ENCODE assay signal across 8 cellular contexts in the genomic region with DNA sequence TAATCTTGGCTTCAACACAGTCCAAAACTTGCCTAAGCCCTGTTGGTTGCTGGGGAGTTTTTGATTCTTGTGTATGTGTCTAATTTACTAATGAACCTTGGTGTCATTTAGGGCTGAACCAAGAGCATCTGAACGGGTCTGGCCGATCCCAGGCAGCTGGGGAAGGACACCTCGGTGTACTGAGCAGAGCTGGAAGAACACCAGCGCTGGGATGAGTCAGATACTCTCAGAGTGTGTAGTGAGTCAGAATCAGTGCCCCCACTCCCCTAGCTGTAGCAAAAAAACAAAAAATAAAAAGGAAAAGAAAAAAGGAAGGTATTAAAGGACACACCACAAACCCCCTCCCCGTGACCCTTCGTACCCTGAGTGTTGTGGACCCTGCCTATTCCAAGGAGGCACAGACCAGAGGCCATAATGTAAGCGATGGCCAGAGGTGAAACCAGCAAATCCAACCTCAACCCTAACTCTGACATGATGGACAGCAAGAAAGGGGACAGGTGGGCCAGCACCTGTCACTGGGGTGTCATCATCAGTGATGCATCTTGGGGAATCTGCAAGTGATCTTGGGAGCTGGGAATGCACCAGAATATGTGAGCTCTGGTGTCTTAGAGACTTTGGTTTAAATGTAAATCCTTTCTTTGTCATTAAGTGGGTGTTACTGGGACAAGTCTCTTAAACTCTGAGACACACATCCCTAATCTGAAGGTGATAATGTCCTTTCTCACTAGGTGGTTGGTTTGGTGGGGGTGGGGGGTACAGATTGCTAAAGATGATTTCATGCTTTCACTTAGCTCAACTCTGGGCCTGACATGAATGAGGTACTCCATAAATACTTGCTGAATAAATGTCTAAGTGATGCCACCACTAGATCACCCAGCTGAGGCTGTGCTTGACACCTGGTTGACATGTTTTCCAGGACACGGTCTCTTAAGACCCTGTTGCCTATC. TPM values are rescaled to one million over a fixed set of nuclear protein-coding genes. Genes with fewer than 3 reads are reported as not detected.
DNase-seq lines count a peak whose midpoint lies in the region; ATAC-seq and TF ChIP-seq lines count a peak whose summit lies in the region.

No MANE protein-coding gene starts in this region.

- WGBS in esophagus, 2 donors, result 49 to 50% methylated on average over 8 of the region's 8 CpGs
- 57% methylated on average over 8 of the region's 8 CpGs for WGBS in prostate gland

- no peaks in the 10 kb centered on the region for H3K9me3 Mint-ChIP-seq in immature natural killer cell
- no peaks in the 10 kb centered on the region for H3K9me3 Mint-ChIP-seq in Calu3 (ENCODE audit: low read depth, unreplicated experiment)

- no peaks in the 10 kb centered on the region for H3K9me2 ChIP-seq in PC-3 (replicated peaks; ENCODE audit: low read length)

- peak overlapping the region; percentile 68 for H2AFZ ChIP-seq in PC-3 (ENCODE audit: low read length)

- H3K36me3 Mint-ChIP-seq in immature natural killer cell (no peaks in the 10 kb centered on the region), Calu3 (ENCODE audit: insufficient read depth, unreplicated experiment) (no peaks in the 10 kb centered on the region)

- H4K20me1 ChIP-seq in PC-3 (ENCODE audit: low read length), result no peaks in the 10 kb centered on the region

- no peak overlapping the region for H3K4me3 Mint-ChIP-seq in immature natural killer cell
- no peak overlapping the region for H3K4me3 Mint-ChIP-seq in Calu3 (ENCODE audit: low read depth, unreplicated experiment)

- H3K27ac ChIP-seq in PC-3 (ENCODE audit: low read length), result no peak overlapping the region
- peak overlapping the region; percentile 37 to 38 for H3K27ac ChIP-seq in esophagus (ENCODE audit: low read depth in 2 of 2, low read length in 1 of 2)
- no peak overlapping the region for H3K27ac ChIP-seq in prostate gland

- H3K4me3 ChIP-seq in PC-3 (ENCODE audit: low read length) (peak overlapping the region; percentile 36; the same call in 1 of the 2 replicates), esophagus (ENCODE audit: low read depth in 1 of 2, low read length in 2 of 2) (no peak overlapping the region), prostate gland (no peak overlapping the region)

- H3K27me3 Mint-ChIP-seq in immature natural killer cell (ENCODE audit: low read depth in 3 of 3), result peaks cover 0 to 5% (median 0%) of the 10 kb centered on the region in 3 donors
- H3K27me3 Mint-ChIP-seq in Calu3 (ENCODE audit: unreplicated experiment), result peaks cover 49% of the 10 kb centered on the region

- peak overlapping the region; percentile 66 for H3K4me2 ChIP-seq in PC-3 (ENCODE audit: low read length)

- DNase-seq in COLO829 (ENCODE audit: low spot score) (peak; percentile 69), PC-3 (peak; percentile 89), prostate gland (ENCODE audit: low spot score) (peak; percentile 9), immature natural killer cell (no peak), mesenteric fat pad (ENCODE audit: low spot score) (no peak), Calu3 (no peak)

- H3K79me2 ChIP-seq in PC-3 (ENCODE audit: low read length), result no peaks in the 10 kb centered on the region

- H3K27ac Mint-ChIP-seq in immature natural killer cell (peak overlapping the region in 2 of 6 donors; percentile 22 to 77), Calu3 (ENCODE audit: unreplicated experiment) (no peak overlapping the region)

- POLR2A ChIA-PET in PC-3 (lab: Charles Lee; ENCODE audit: unreplicated experiment), result no interaction called here

- TF ChIP-seq CTCF in PC-3 (conservative IDR thresholded peaks at IDR 0.05; ENCODE audit: low read depth, low read length), result no peak
- no peak for TF ChIP-seq CTCF in prostate gland (IDR thresholded peaks at IDR 0.05)
- TF ChIP-seq CTCF in Calu3 (IDR thresholded peaks at IDR 0.05; ENCODE audit: unreplicated experiment), result no peak

- no TSS peak for BruUV-seq in PC-3 (replicated peaks; lab: Mats Ljungman, UMichigan)
- BruUV-seq in Calu3 (replicated peaks; lab: Mats Ljungman, UMichigan), result no TSS peak

- H3K9me3 ChIP-seq in PC-3 (ENCODE audit: low read length) (no peaks in the 10 kb centered on the region), esophagus (ENCODE audit: control insufficient read depth in 2 of 2, insufficient read depth in 1 of 2, low read depth in 1 of 2, low read length in 1 of 2) (no peaks in the 10 kb centered on the region), prostate gland (no peaks in the 10 kb centered on the region)

- intact Hi-C loops in PC-3 (cut with micrococcal nuclease), result no loop called here
- intact Hi-C loops in prostate gland (cut with DNase I), result no loop called here
- intact Hi-C loops in Calu3 (cut with micrococcal nuclease; ENCODE audit: unreplicated experiment), result no loop called here

- H3K4me1 ChIP-seq in PC-3 (ENCODE audit: insufficient read depth, low read length), result peaks cover 13% of the 10 kb centered on the region
- H3K4me1 ChIP-seq in esophagus (ENCODE audit: control insufficient read depth in 2 of 2, insufficient read depth in 2 of 2, low read length in 1 of 2), result peaks cover 0 to 2% of the 10 kb centered on the region in 2 donors
- H3K4me1 ChIP-seq in prostate gland (replicated peaks), result no peaks in the 10 kb centered on the region

- no peak overlapping the region for H3K9ac ChIP-seq in PC-3 (ENCODE audit: low read length)

- H3F3A ChIP-seq in PC-3 (ENCODE audit: low read length, unreplicated experiment), result no peaks in the 10 kb centered on the region

- H3K27me3 ChIP-seq in PC-3 (ENCODE audit: low read length), result no peaks in the 10 kb centered on the region
- no peaks in the 10 kb centered on the region for H3K27me3 ChIP-seq in esophagus (ENCODE audit: control insufficient read depth in 1 of 2, insufficient read depth in 2 of 2, low read length in 2 of 2)
- H3K27me3 ChIP-seq in prostate gland (replicated peaks; ENCODE audit: insufficient read depth), result no peaks in the 10 kb centered on the region

- H3K4me1 Mint-ChIP-seq in immature natural killer cell (peaks cover 38 to 48% of the 10 kb centered on the region in 2 donors), Calu3 (ENCODE audit: low read depth, unreplicated experiment) (no peaks in the 10 kb centered on the region)

- CTCF ChIA-PET in PC-3 (lab: Charles Lee), result interaction anchor here (0.6 to 1.0 kb wide), 2 partner anchors 19 to 371 kb away, joined by 3 read pairs; no protein-coding TSS in a partner anchor
- CTCF ChIA-PET in Calu3 (lab: Charles Lee), result interaction anchor here (0.6 kb wide), 1 partner anchor 33 kb away, joined by 3 read pairs; no protein-coding TSS in a partner anchor

- ATAC-seq in PC-3 (peak; percentile 100), HG02571 (IDR thresholded peaks at IDR 0.05; ENCODE audit: unreplicated experiment) (no peak)

- TF ChIP-seq POLR2A in prostate gland (IDR thresholded peaks at IDR 0.05), result no peak

- H3K36me3 ChIP-seq in PC-3 (ENCODE audit: low read depth, low read length) (no peaks in the 10 kb centered on the region), esophagus (ENCODE audit: control insufficient read depth in 2 of 2, insufficient read depth in 2 of 2, low read length in 1 of 2) (no peaks in the 10 kb centered on the region), prostate gland (no peaks in the 10 kb centered on the region)

RNA-seq across cellular contexts. Expression of gene NCOA1, which starts 34.2 kb away (rescaled TPM):
- total RNA-seq in PC-3 (2014; rRNA removed) (7.5 and 8.2 TPM in 2 replicates), prostate gland (10 to 100 TPM; 24.9 to 72.4 TPM), mesenteric fat pad (41.7 TPM), Calu3 (2022) (13.2 and 14.8 TPM in 2 replicates)
- polyA plus RNA-seq in esophagus (10 to 100 TPM in 1 of 2 donors, 1 to 10 TPM in 1; 8.7 to 13.7 TPM), immature natural killer cell (10 to 100 TPM; 21.2 to 35.0 (median 25.6) TPM)

Comparison
In these comparisons a context has a peak if more than half of its experiments do, and no peak if none do; other contexts are left out.
1. DNase-seq: peak in COLO829 (single experiment), PC-3 (single experiment) and prostate gland (single experiment); none in immature natural killer cell (0 of 3), mesenteric fat pad (single experiment) and Calu3 (single experiment).
2. H3K27ac ChIP-seq: peak in esophagus (2 of 2); none in PC-3 (single experiment) and prostate gland (0 of 2).